ENCODE assay signal across 8 cellular contexts in the genomic region with DNA sequence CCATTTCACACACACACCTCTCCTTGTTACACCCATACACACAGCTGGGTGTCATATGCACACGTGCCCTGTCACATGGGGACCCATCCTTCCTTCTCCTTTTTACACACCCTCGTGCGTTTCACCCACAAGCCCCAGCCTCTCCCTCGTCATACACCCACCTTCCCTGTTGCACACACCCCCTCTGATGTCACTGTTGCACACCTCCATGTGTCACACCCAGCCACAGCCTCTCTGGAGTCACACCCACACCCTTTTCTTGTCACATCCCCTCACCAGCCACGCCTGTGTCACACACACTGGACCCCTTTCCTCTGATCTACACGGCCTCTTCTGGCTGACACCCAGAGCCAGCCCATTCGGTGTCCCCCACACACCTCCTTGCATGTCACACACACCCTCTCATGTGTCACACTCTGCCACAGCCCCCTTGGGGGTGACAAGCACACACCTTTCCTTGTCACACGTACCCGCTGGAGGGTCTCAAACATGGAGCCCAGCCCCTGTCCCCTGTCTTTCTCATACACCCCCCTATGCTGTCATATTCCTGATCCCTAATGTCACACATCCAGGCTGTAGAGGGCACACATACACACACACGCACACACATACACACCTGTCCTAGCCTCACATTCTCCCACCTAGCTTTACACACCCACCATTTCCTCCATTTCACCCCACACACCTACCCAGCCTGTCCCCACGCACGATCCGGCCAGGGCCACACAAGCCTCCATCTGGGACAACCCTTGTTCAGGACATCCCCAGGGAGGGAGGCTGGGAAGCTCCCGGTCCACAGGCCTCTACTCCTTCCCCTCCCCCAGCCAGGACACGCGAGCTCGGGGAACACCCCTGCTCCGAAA. TPM values are rescaled to one million over a fixed set of nuclear protein-coding genes. Genes with fewer than 3 reads are reported as not detected.
DNase-seq lines count a peak whose midpoint lies in the region; ATAC-seq and TF ChIP-seq lines count a peak whose summit lies in the region.

No MANE protein-coding gene starts in this region.

- 0 out of 2 replicates have a peak, but pooled peaks cover 3% of the 10 kb centered on the region for H3K27me3 ChIP-seq in BE2C

- H3K36me3 Mint-ChIP-seq in nephron (ENCODE audit: low read depth): no peaks in the 10 kb centered on the region

- H3K9me3 ChIP-seq in BE2C: no peaks in the 10 kb centered on the region

- no peaks in the 10 kb centered on the region for H3K9me3 Mint-ChIP-seq in nephron

- H3K4me1 ChIP-seq in BE2C: peaks cover 4% of the 10 kb centered on the region

- H3K4me1 Mint-ChIP-seq in nephron: peaks cover 5% of the 10 kb centered on the region

- ATAC-seq in GM18520 (IDR thresholded peaks at IDR 0.05; ENCODE audit: unreplicated experiment): no peak
- ATAC-seq in GM21360 (IDR thresholded peaks at IDR 0.05; ENCODE audit: unreplicated experiment): no peak
- no peak for ATAC-seq in HG02610 (IDR thresholded peaks at IDR 0.05; ENCODE audit: unreplicated experiment)

- peak overlapping the region; percentile 50 for H3K4me3 ChIP-seq in BE2C (ENCODE audit: low read depth, low read length)
- peak overlapping the region; percentile 66 for H3K4me3 ChIP-seq in coronary artery

- H3K27ac Mint-ChIP-seq in nephron: peak overlapping the region in 1 of 3 experiments; percentile 11

- no peaks in the 10 kb centered on the region for H3K36me3 ChIP-seq in BE2C

- H3K27ac ChIP-seq in coronary artery: peak overlapping the region in 1 of 2 donors; percentile 60

- DNase-seq in BE2C: no peak
- DNase-seq in NCI-H748 (lab: John Stamatoyannopoulos, UW; ENCODE audit: unreplicated experiment): peak; percentile 40
- DNase-seq in coronary artery (ENCODE audit: low spot score): no peak
- DNase-seq in globus pallidus (ENCODE audit: low spot score): no peak

- peaks cover 88% of the 10 kb centered on the region for H3K27me3 Mint-ChIP-seq in nephron (ENCODE audit: low read depth)

- TF ChIP-seq CTCF in BE2C (IDR thresholded peaks at IDR 0.05; ENCODE audit: low read depth, low read length) (no peak), coronary artery (IDR thresholded peaks at IDR 0.05) (no peak), nephron (IDR thresholded peaks at IDR 0.05; ENCODE audit: unreplicated experiment in 3 of 3) (no peak)

- peak overlapping the region; percentile 55 to 65 (median 60) for H3K4me3 Mint-ChIP-seq in nephron

RNA-seq across cellular contexts. Expression of a gene that starts 1.4 kb away (rescaled TPM):
- polyA plus RNA-seq in BE2C (2012; ENCODE audit: insufficient read depth, insufficient read length, low read depth): 14.7 TPM

RNA-seq across cellular contexts. Expression of a gene that starts 23.0 kb away (rescaled TPM):
- 8.9 TPM for polyA plus RNA-seq in BE2C (2012; ENCODE audit: insufficient read depth, insufficient read length, low read depth)

RNA-seq across cellular contexts. Expression of a gene that starts 50.5 kb away (rescaled TPM):
- polyA plus RNA-seq in BE2C (2012; ENCODE audit: insufficient read depth, insufficient read length, low read depth): not detected

RNA-seq across cellular contexts. Expression of a gene that starts 57.7 kb away (rescaled TPM):
- polyA plus RNA-seq in BE2C (2012; ENCODE audit: insufficient read depth, insufficient read length, low read depth): not detected
